7 cellular contexts compared by ENCODE assay signal in the genomic region with DNA sequence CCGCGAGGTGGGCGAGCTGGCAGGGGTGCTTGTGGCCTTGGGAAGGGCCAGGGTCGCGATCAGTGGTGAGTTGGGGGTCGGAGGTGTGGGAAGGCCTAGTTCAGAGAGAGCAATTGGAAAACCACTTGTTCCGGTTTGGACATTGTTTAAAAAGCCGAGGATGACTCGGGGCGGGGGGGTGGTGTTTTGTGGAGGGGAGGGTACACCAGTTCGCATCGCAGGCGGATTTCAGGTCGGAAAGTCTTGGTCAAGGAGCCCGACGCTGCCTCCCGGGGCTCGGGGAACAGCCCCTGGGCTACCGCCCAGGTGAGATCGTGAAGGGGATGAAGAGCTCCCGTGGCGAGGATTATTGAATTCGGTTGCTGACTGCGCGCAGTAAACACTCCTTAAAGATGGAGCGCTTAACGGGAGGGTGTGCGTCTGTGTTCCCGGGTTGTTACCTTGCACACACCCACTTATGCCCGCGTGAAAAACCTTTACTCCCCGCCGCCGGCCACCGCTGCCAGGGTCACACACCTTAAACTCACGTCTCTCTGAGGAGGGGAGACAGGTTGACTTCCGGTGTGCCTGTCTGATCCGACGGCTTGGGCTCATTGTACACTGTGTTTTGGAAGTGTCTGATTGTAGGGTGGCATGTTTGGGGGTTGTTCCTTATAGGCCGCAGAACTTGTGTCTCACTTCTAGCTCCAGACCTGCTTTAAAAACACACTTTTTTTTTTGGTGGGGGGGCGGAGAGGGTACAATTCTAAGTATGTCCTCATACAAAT.
DNase-seq lines count a peak whose midpoint lies in the region; ATAC-seq, FAIRE-seq and TF ChIP-seq lines count a peak whose summit lies in the region.

No MANE protein-coding gene starts in this region.

- FAIRE-seq in kidney (lab: Jason Lieb, UNC) = no peak

- H3K9me3 ChIP-seq in PC-3 (ENCODE audit: low read length) = no peaks in the 10 kb centered on the region
- H3K9me3 ChIP-seq in body of pancreas = no peaks in the 10 kb centered on the region
- no peaks in the 10 kb centered on the region for H3K9me3 ChIP-seq in kidney (ENCODE audit: control insufficient read depth in 1 of 2, low read length in 2 of 2)

- POLR2A ChIA-PET in PC-3 (lab: Charles Lee; ENCODE audit: unreplicated experiment) = no interaction called here

- no peaks in the 10 kb centered on the region for H3K9me2 ChIP-seq in PC-3 (replicated peaks; ENCODE audit: low read length)

- peaks cover 52% of the 10 kb centered on the region for H3K79me2 ChIP-seq in PC-3 (ENCODE audit: low read length)

- intact Hi-C loops in PC-3 (cut with micrococcal nuclease) (loop anchor here (5.0 kb wide), 1 partner anchor 65 kb away; a partner anchor contains a TSS), body of pancreas (cut with DNase I) (no loop called here), kidney (cut with DNase I) (no loop called here)

- H4K20me1 ChIP-seq in PC-3 (ENCODE audit: low read length) = 0 out of 2 replicates have a peak, but pooled peaks cover 7% of the 10 kb centered on the region

- 1% methylated on average over 16 to 41 of the region's 41 CpGs for WGBS in body of pancreas, 2 donors

- H3K4me1 ChIP-seq in PC-3 (ENCODE audit: insufficient read depth, low read length) (peaks cover 16% of the 10 kb centered on the region), body of pancreas (peaks cover 29% of the 10 kb centered on the region), kidney (ENCODE audit: control insufficient read depth in 1 of 2, insufficient read depth in 1 of 2, low read depth in 1 of 2, low read length in 2 of 2) (peaks cover 0 to 7% of the 10 kb centered on the region in 2 donors)

- no peak for TF ChIP-seq POLR2A in body of pancreas (IDR thresholded peaks at IDR 0.05)

- CTCF ChIA-PET in PC-3 (lab: Charles Lee) = no interaction called here

- H3K36me3 ChIP-seq in PC-3 (ENCODE audit: low read depth, low read length) = peaks cover 4% of the 10 kb centered on the region; the same call in 1 of the 2 replicates
- no peaks in the 10 kb centered on the region for H3K36me3 ChIP-seq in body of pancreas (replicated peaks in 1 of 2; ENCODE audit: insufficient read depth in 1 of 2, low read depth in 2 of 2)
- H3K36me3 ChIP-seq in kidney (ENCODE audit: control insufficient read depth in 1 of 2, insufficient read depth in 2 of 2, low read length in 2 of 2) = no peaks in the 10 kb centered on the region

- DNase-seq in PC-3 = peak; percentile 34
- DNase-seq in body of pancreas = peak; percentile 27 to 50 (median 32)
- DNase-seq in kidney = peak; percentile 72
- DNase-seq in stimulated activated CD4-positive, alpha-beta T cell treated with anti-CD3 and anti-CD28 coated beads, Interleukin-4, amount 100 ng/mL, for 24 hours = peak; percentile 15
- DNase-seq in DMS153 treated with DMSO at 0.1 percent for 48 hours (lab: John Stamatoyannopoulos, UW; ENCODE audit: unreplicated experiment) = no peak

- H3K4me3 ChIP-seq in PC-3 (ENCODE audit: low read length) = peak overlapping the region; percentile 79
- H3K4me3 ChIP-seq in body of pancreas = peak overlapping the region; percentile 55 to 77
- H3K4me3 ChIP-seq in kidney (ENCODE audit: low read length in 2 of 2) = peak overlapping the region; percentile 77 to 78

- peak overlapping the region; percentile 93 for H2AFZ ChIP-seq in PC-3 (ENCODE audit: low read length)

- H3K9ac ChIP-seq in PC-3 (ENCODE audit: low read length) (peak overlapping the region; percentile 85), kidney (ENCODE audit: low read length in 2 of 2) (peak overlapping the region; percentile 60 to 84)

- peak overlapping the region; percentile 23; the same call in 1 of the 2 replicates for H3K27ac ChIP-seq in PC-3 (ENCODE audit: low read length)
- H3K27ac ChIP-seq in body of pancreas = peak overlapping the region; percentile 83 to 94 (median 90)
- H3K27ac ChIP-seq in kidney (ENCODE audit: low read depth in 2 of 2, low read length in 2 of 2) = peak overlapping the region; percentile 80 to 89

- TF ChIP-seq CTCF in PC-3 (conservative IDR thresholded peaks at IDR 0.05; ENCODE audit: low read depth, low read length) (no peak), body of pancreas (IDR thresholded peaks at IDR 0.05) (no peak), kidney (IDR thresholded peaks at IDR 0.05; ENCODE audit: borderline replicate concordance, extremely low read depth, insufficient read depth) (no peak)

- no peaks in the 10 kb centered on the region for H3K27me3 ChIP-seq in PC-3 (ENCODE audit: low read length)
- no peaks in the 10 kb centered on the region for H3K27me3 ChIP-seq in body of pancreas

- no peaks in the 10 kb centered on the region for H3F3A ChIP-seq in PC-3 (ENCODE audit: low read length, unreplicated experiment)

- peak overlapping the region; percentile 91 for H3K4me2 ChIP-seq in PC-3 (ENCODE audit: low read length)

- ATAC-seq in GM18868 (IDR thresholded peaks at IDR 0.05; ENCODE audit: unreplicated experiment) = peak; percentile 15
- peak; percentile 21 for ATAC-seq in PC-3
- peak; percentile 14 for ATAC-seq in body of pancreas
- no peak for ATAC-seq in GM19452 (IDR thresholded peaks at IDR 0.05; ENCODE audit: unreplicated experiment)

- BruUV-seq in PC-3 (replicated peaks; lab: Mats Ljungman, UMichigan) = TSS peak; percentile 53

Comparison
In these comparisons a context has a peak if more than half of its experiments do, and no peak if none do; other contexts are left out.
1. H3K27ac ChIP-seq: peak in every context shown above with its lines; median percentile 90 in body of pancreas; 84 in kidney; 23 in PC-3.